1 cellular context compared by ENCODE assay signal in genomic region chr5:42992035-42992570, GRCh38.
TF ChIP-seq lines count a peak whose summit lies in the region.

No MANE protein-coding gene starts in this region.

TF ChIP-seq in HCT116, 20 proteins besides CTCF, POLR2A, EP300 and RAD21 (continued from another document):
- no peak for TF ChIP-seq ELF1 (IDR thresholded peaks at IDR 0.05; ENCODE audit: borderline replicate concordance, low read depth)
- TF ChIP-seq JUND (IDR thresholded peaks at IDR 0.05) = no peak
- no peak for TF ChIP-seq CEBPB (IDR thresholded peaks at IDR 0.05; ENCODE audit: low read depth)
- TF ChIP-seq FOSL1 (IDR thresholded peaks at IDR 0.05; ENCODE audit: low read depth) = no peak
